ENCODE assay signal across 1 cellular context in genomic region chr12:4604684-4605193, GRCh38.
TF ChIP-seq lines count a peak whose summit lies in the region.

No MANE protein-coding gene starts in this region.

TF ChIP-seq in HepG2, 621 proteins besides CTCF, POLR2A, EP300 and RAD21 (continued from another document and continues in another):
- TF ChIP-seq PBX3 (CRISPR knock-in tag; IDR thresholded peaks at IDR 0.05; ENCODE audit: borderline replicate concordance) = no peak
- peak; percentile 47; the same call in 1 of the 2 replicates for TF ChIP-seq PHF21A (CRISPR knock-in tag; IDR thresholded peaks at IDR 0.05)
- TF ChIP-seq SP5 (CRISPR knock-in tag; IDR thresholded peaks at IDR 0.05; ENCODE audit: borderline replicate concordance, low read depth) = no peak
- no peak for TF ChIP-seq SMARCE1 (IDR thresholded peaks at IDR 0.05; ENCODE audit: borderline replicate concordance)
- TF ChIP-seq ZSCAN5A (CRISPR knock-in tag; IDR thresholded peaks at IDR 0.05; ENCODE audit: borderline replicate concordance) = no peak
- TF ChIP-seq, protein P1, sequence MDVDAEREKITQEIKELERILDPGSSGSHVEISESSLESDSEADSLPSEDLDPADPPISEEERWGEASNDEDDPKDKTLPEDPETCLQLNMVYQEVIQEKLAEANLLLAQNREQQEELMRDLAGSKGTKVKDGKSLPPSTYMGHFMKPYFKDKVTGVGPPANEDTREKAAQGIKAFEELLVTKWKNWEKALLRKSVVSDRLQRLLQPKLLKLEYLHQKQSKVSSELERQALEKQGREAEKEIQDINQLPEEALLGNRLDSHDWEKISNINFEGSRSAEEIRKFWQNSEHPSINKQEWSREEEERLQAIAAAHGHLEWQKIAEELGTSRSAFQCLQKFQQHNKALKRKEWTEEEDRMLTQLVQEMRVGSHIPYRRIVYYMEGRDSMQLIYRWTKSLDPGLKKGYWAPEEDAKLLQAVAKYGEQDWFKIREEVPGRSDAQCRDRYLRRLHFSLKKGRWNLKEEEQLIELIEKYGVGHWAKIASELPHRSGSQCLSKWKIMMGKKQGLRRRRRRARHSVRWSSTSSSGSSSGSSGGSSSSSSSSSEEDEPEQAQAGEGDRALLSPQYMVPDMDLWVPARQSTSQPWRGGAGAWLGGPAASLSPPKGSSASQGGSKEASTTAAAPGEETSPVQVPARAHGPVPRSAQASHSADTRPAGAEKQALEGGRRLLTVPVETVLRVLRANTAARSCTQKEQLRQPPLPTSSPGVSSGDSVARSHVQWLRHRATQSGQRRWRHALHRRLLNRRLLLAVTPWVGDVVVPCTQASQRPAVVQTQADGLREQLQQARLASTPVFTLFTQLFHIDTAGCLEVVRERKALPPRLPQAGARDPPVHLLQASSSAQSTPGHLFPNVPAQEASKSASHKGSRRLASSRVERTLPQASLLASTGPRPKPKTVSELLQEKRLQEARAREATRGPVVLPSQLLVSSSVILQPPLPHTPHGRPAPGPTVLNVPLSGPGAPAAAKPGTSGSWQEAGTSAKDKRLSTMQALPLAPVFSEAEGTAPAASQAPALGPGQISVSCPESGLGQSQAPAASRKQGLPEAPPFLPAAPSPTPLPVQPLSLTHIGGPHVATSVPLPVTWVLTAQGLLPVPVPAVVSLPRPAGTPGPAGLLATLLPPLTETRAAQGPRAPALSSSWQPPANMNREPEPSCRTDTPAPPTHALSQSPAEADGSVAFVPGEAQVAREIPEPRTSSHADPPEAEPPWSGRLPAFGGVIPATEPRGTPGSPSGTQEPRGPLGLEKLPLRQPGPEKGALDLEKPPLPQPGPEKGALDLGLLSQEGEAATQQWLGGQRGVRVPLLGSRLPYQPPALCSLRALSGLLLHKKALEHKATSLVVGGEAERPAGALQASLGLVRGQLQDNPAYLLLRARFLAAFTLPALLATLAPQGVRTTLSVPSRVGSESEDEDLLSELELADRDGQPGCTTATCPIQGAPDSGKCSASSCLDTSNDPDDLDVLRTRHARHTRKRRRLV (CRISPR knock-in tag; IDR thresholded peaks at IDR 0.05) = no peak
- no peak for TF ChIP-seq GATAD2A (CRISPR knock-in tag; IDR thresholded peaks at IDR 0.05)
- TF ChIP-seq, protein P2, sequence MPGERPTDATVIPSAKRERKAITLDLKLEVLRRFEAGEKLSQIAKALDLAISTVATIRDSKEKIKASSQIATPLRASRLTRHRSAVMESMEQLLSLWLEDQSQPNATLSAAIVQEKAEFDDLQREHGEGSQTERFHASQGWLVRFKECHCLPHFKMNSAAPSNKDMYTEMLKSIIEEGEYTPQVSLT (CRISPR knock-in tag; IDR thresholded peaks at IDR 0.05; ENCODE audit: borderline replicate concordance, low read depth) = no peak
- no peak for TF ChIP-seq MED13 (CRISPR knock-in tag; IDR thresholded peaks at IDR 0.05)
- TF ChIP-seq, protein P3, sequence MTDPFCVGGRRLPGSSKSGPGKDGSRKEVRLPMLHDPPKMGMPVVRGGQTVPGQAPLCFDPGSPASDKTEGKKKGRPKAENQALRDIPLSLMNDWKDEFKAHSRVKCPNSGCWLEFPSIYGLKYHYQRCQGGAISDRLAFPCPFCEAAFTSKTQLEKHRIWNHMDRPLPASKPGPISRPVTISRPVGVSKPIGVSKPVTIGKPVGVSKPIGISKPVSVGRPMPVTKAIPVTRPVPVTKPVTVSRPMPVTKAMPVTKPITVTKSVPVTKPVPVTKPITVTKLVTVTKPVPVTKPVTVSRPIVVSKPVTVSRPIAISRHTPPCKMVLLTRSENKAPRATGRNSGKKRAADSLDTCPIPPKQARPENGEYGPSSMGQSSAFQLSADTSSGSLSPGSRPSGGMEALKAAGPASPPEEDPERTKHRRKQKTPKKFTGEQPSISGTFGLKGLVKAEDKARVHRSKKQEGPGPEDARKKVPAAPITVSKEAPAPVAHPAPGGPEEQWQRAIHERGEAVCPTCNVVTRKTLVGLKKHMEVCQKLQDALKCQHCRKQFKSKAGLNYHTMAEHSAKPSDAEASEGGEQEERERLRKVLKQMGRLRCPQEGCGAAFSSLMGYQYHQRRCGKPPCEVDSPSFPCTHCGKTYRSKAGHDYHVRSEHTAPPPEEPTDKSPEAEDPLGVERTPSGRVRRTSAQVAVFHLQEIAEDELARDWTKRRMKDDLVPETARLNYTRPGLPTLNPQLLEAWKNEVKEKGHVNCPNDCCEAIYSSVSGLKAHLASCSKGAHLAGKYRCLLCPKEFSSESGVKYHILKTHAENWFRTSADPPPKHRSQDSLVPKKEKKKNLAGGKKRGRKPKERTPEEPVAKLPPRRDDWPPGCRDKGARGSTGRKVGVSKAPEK (CRISPR knock-in tag; IDR thresholded peaks at IDR 0.05; ENCODE audit: borderline replicate concordance) = no peak
- no peak for TF ChIP-seq THYN1 (CRISPR knock-in tag; IDR thresholded peaks at IDR 0.05; ENCODE audit: borderline replicate concordance, low read depth)
- TF ChIP-seq ZNF768 (CRISPR knock-in tag; IDR thresholded peaks at IDR 0.05) = peak; percentile 55; the same call in 1 of the 2 replicates
- no peak for TF ChIP-seq SRSF1 (optimal IDR thresholded peaks at IDR 0.05; ENCODE audit: low read depth, low read length)
- TF ChIP-seq YEATS2 (CRISPR knock-in tag; IDR thresholded peaks at IDR 0.05; ENCODE audit: borderline replicate concordance) = peak; percentile 79
- no peak for TF ChIP-seq ZNF770 (CRISPR knock-in tag; IDR thresholded peaks at IDR 0.05)
- no peak for TF ChIP-seq ZNF343 (CRISPR knock-in tag; IDR thresholded peaks at IDR 0.05)
- no peak for TF ChIP-seq ADNP (CRISPR knock-in tag; IDR thresholded peaks at IDR 0.05)
- no peak for TF ChIP-seq ZKSCAN1 (IDR thresholded peaks at IDR 0.05; ENCODE audit: low read length)
- TF ChIP-seq PAWR (CRISPR knock-in tag; IDR thresholded peaks at IDR 0.05; ENCODE audit: borderline replicate concordance) = no peak
- peak; percentile 51; the same call in 1 of the 2 replicates for TF ChIP-seq ZSCAN29 (CRISPR knock-in tag; conservative IDR thresholded peaks at IDR 0.05)
- TF ChIP-seq, protein P4, sequence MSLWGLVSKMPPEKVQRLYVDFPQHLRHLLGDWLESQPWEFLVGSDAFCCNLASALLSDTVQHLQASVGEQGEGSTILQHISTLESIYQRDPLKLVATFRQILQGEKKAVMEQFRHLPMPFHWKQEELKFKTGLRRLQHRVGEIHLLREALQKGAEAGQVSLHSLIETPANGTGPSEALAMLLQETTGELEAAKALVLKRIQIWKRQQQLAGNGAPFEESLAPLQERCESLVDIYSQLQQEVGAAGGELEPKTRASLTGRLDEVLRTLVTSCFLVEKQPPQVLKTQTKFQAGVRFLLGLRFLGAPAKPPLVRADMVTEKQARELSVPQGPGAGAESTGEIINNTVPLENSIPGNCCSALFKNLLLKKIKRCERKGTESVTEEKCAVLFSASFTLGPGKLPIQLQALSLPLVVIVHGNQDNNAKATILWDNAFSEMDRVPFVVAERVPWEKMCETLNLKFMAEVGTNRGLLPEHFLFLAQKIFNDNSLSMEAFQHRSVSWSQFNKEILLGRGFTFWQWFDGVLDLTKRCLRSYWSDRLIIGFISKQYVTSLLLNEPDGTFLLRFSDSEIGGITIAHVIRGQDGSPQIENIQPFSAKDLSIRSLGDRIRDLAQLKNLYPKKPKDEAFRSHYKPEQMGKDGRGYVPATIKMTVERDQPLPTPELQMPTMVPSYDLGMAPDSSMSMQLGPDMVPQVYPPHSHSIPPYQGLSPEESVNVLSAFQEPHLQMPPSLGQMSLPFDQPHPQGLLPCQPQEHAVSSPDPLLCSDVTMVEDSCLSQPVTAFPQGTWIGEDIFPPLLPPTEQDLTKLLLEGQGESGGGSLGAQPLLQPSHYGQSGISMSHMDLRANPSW (CRISPR knock-in tag; IDR thresholded peaks at IDR 0.05; ENCODE audit: borderline replicate concordance) = no peak
- no peak for TF ChIP-seq SIN3B (IDR thresholded peaks at IDR 0.05; ENCODE audit: low read length)
- TF ChIP-seq, protein P5, sequence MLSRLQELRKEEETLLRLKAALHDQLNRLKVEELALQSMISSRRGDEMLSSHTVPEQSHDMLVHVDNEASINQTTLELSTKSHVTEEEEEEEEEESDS (CRISPR knock-in tag; IDR thresholded peaks at IDR 0.05; ENCODE audit: borderline replicate concordance) = no peak
- peak; percentile 62 for TF ChIP-seq IKZF5 (CRISPR knock-in tag; IDR thresholded peaks at IDR 0.05)
- TF ChIP-seq MTERF4 (CRISPR knock-in tag; IDR thresholded peaks at IDR 0.05) = no peak
- TF ChIP-seq ZNF564 (CRISPR knock-in tag; IDR thresholded peaks at IDR 0.05) = no peak
- TF ChIP-seq EEA1 (CRISPR knock-in tag; IDR thresholded peaks at IDR 0.05; ENCODE audit: borderline replicate concordance) = no peak
